Comparison of ENCODE assay signal across 17 cellular contexts in the genomic region with DNA sequence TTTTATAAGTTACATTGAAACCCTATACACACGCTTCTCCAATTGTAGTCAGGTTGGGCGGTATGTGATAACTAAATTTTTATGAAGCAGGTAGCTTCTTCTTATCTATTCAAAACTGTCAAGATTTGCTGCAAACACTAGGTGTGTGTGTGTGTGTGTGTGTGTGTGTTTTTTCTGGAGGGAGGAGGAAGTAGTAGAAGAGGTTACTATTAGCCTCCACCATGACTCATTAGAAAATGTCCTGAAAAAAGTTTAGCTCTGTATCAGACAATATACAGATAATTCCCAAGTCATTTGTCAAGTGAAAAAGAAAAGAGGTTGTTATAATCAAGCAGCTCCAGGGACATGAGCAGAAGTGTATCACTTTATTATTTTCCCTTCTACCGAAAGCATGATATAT. TPM values are rescaled to one million over a fixed set of nuclear protein-coding genes. Genes with fewer than 3 reads are reported as not detected.
A peak's percentile ranks its signal among the peaks of the same experiment; 100 is the strongest.
DNase-seq lines count a peak whose midpoint lies in the region; TF ChIP-seq lines count a peak whose summit lies in the region.
"Had no signal": no experiment of that assay in that cellular context is flagged by ENCODE, and none has a peak within 500 bp of the region (broad histone marks: within the 10 kb centered on the region; RNA-seq: fewer than 3 reads in every experiment).

No MANE protein-coding gene starts in this region.

- no peak overlapping the region for H3K4me3 ChIP-seq in cardiac fibroblast (replicated peaks in 1 of 2; ENCODE audit: low read depth in 2 of 2, low read length in 2 of 2)
- H3K4me3 ChIP-seq: lower lobe of right lung, right atrium auricular region, transverse colon had no signal

- in situ Hi-C loops in Caki2 (cut with HindIII; ENCODE audit: low pct_unique_long_range_greater_than_20kb, low sequenced_read_pairs): no loop called here

- peak; percentile 31 for DNase-seq in Caki2 (ENCODE audit: low read depth)
- peak; percentile 53 for DNase-seq in NCI-H226
- DNase-seq in cardiac fibroblast (ENCODE audit: low read depth in 2 of 2): peak; percentile 29 to 53
- peak; percentile 13 for DNase-seq in kidney glomerular epithelial cell (lab: John Stamatoyannopoulos, UW)
- no peak for DNase-seq in Kasumi-1 (lab: John Stamatoyannopoulos, UW)
- DNase-seq in stimulated activated CD4-positive, alpha-beta T cell treated with anti-CD3 and anti-CD28 coated beads, Interleukin-2, amount 100 ng/mL, for 24 hours: no peak
- no peak for DNase-seq in nucleus accumbens (lab: John Stamatoyannopoulos, UW)
- DNase-seq in dermis blood vessel endothelial cell: no peak
- DNase-seq: activated T-cell treated with anti-CD3 and anti-CD28 coated beads, Interleukin-2, amount 50 U/mL, for 24 hours; H7; lower lobe of right lung; NCI-H1105; SHP77; stimulated activated CD4-positive, alpha-beta T cell treated with anti-CD3 and anti-CD28 coated beads, Interleukin-2, amount 100 ng/mL, for 48 hours; transverse colon had no signal

- no peak for TF ChIP-seq CTCF in cardiac fibroblast (IDR thresholded peaks at IDR 0.05; ENCODE audit: low read depth, low read length)

RNA-seq across cellular contexts. Expression of gene PCDH7, which starts 33.9 kb away (rescaled TPM):
- total RNA-seq in Caki2 (2014; rRNA removed; shearing (Covaris generic); ENCODE audit: low replicate concordance): 38.1 and 39.9 TPM in 2 replicates
- total RNA-seq in dermis blood vessel endothelial cell: 0.28 and 0.34 TPM in 2 replicates
- total RNA-seq: activated naive CD4-positive, alpha-beta T cell treated with anti-CD3 and anti-CD28 coated beads, Interleukin-2, amount 50 U/mL, for 72 hours had no signal

Comparison
In these comparisons a context has a peak if more than half of its experiments do, and no peak if none do; other contexts are left out.
1. DNase-seq: peak in Caki2 (single experiment), NCI-H226 (single experiment), cardiac fibroblast (2 of 2) and kidney glomerular epithelial cell (single experiment); none in Kasumi-1 (0 of 2), stimulated activated CD4-positive, alpha-beta T cell treated with anti-CD3 and anti-CD28 coated beads, Interleukin-2, amount 100 ng/mL, for 24 hours (0 of 2), nucleus accumbens (0 of 56) and dermis blood vessel endothelial cell (single experiment).
2. RNA of gene PCDH7, which starts 33.9 kb away (total RNA-seq): 38.1 to 39.9 TPM in Caki2; 0.28 to 0.34 TPM in dermis blood vessel endothelial cell; every median in the first group is over 10 times any median in the second.